18 cellular contexts compared by ENCODE assay signal in genomic region chr9:134488251-134488900, GRCh38.
DNase-seq lines count a peak whose midpoint lies in the region; ATAC-seq, FAIRE-seq and TF ChIP-seq lines count a peak whose summit lies in the region.
"Had no signal": no experiment of that assay in that cellular context is flagged by ENCODE, and none has a peak within 500 bp of the region (broad histone marks: within the 10 kb centered on the region; RNA-seq: fewer than 3 reads in every experiment).

No MANE protein-coding gene starts in this region.

- no peak overlapping the region for H3K4me3 ChIP-seq in brain microvascular endothelial cell (ENCODE audit: low read depth, low read length)
- no peak overlapping the region for H3K4me3 ChIP-seq in kidney (ENCODE audit: low read length in 2 of 2)
- H3K4me3 ChIP-seq in upper lobe of right lung, result no peak overlapping the region
- H3K4me3 ChIP-seq: colonic mucosa, gastrocnemius medialis, uterus had no signal

- intact Hi-C loops in kidney (cut with DNase I), result no loop called here
- intact Hi-C loops in upper lobe of right lung (cut with DNase I), result no loop called here

- no peaks in the 10 kb centered on the region for H3K9me3 ChIP-seq in kidney (ENCODE audit: control insufficient read depth in 1 of 2, low read length in 2 of 2)
- no peaks in the 10 kb centered on the region for H3K9me3 ChIP-seq in upper lobe of right lung
- no peaks in the 10 kb centered on the region for H3K9me3 ChIP-seq in T-helper 17 cell (ENCODE audit: control insufficient read depth, low read length, poor library complexity, severe bottlenecking)
- H3K9me3 ChIP-seq: colonic mucosa, gastrocnemius medialis, uterus had no signal

- H3K4me3 Mint-ChIP-seq in T-helper 17 cell, result no peak overlapping the region
- H3K4me3 Mint-ChIP-seq: activated CD4-positive, alpha-beta T cell treated with anti-CD3 and anti-CD28 coated beads, Interleukin-2, amount 10 ng/mL, durations not matched to agents 24 days and 14 days had no signal

- H3K4me1 ChIP-seq in kidney (ENCODE audit: control insufficient read depth in 1 of 2, insufficient read depth in 1 of 2, low read depth in 1 of 2, low read length in 2 of 2) (no peaks in the 10 kb centered on the region), upper lobe of right lung (peaks cover 6% of the 10 kb centered on the region)
- H3K4me1 ChIP-seq: colonic mucosa, gastrocnemius medialis, uterus had no signal

- TF ChIP-seq CTCF in brain microvascular endothelial cell (IDR thresholded peaks at IDR 0.05; ENCODE audit: low read depth, low read length, missing control alignments), result no peak
- no peak for TF ChIP-seq CTCF in kidney (IDR thresholded peaks at IDR 0.05; ENCODE audit: borderline replicate concordance, extremely low read depth, insufficient read depth)
- no peak for TF ChIP-seq CTCF in upper lobe of right lung (IDR thresholded peaks at IDR 0.05)

- no peak for ATAC-seq in upper lobe of right lung
- no peak for ATAC-seq in T-helper 17 cell
- ATAC-seq: gastrocnemius medialis had no signal

- H3K4me1 Mint-ChIP-seq in T-helper 17 cell, result no peaks in the 10 kb centered on the region
- H3K4me1 Mint-ChIP-seq: activated CD4-positive, alpha-beta T cell treated with anti-CD3 and anti-CD28 coated beads, Interleukin-2, amount 10 ng/mL, durations not matched to agents 24 days and 14 days had no signal

- in situ Hi-C loops in brain microvascular endothelial cell (cut with HindIII; ENCODE audit: low pct_ligation_motif_present, low sequenced_read_pairs), result loop anchor here (25.0 kb wide), 1 partner anchor 149 kb away; the partner anchor contains the start of gene COL5A1

- H3K36me3 ChIP-seq in brain microvascular endothelial cell (replicated peaks) (no peaks in the 10 kb centered on the region), kidney (ENCODE audit: control insufficient read depth in 1 of 2, insufficient read depth in 2 of 2, low read length in 2 of 2) (no peaks in the 10 kb centered on the region), upper lobe of right lung (no peaks in the 10 kb centered on the region)
- H3K36me3 ChIP-seq: colonic mucosa, gastrocnemius medialis, uterus had no signal

- H3K27me3 ChIP-seq in brain microvascular endothelial cell (replicated peaks) (no peaks in the 10 kb centered on the region), upper lobe of right lung (no peaks in the 10 kb centered on the region)
- H3K27me3 ChIP-seq: colonic mucosa, uterus had no signal

- DNase-seq in activated effector memory CD4-positive, alpha-beta T cell treated with anti-CD3 and anti-CD28 coated beads, Interleukin-2, amount 50 U/mL, for 16 hours, result peak; percentile 51
- no peak for DNase-seq in activated effector memory CD4-positive, alpha-beta T cell treated with Interleukin-2 at 50 U/mL for 16 hours
- peak; percentile 22 for DNase-seq in brain microvascular endothelial cell
- DNase-seq in kidney, result peak; percentile 82
- peak; percentile 65 for DNase-seq in upper lobe of right lung
- no peak for DNase-seq in T-helper 17 cell
- DNase-seq in pons (ENCODE audit: low spot score), result no peak
- DNase-seq in activated CD4-positive, alpha-beta T cell treated with anti-CD3 and anti-CD28 coated beads for 48 hours, result no peak
- DNase-seq: activated CD4-positive, alpha-beta T cell treated with anti-CD3 and anti-CD28 coated beads, Interleukin-2, amount 10 ng/mL, durations not matched to agents 24 days and 14 days; activated naive CD4-positive, alpha-beta T cell treated with anti-CD3 and anti-CD28 coated beads, Interleukin-2, amount 50 U/mL, for 16 hours; colonic mucosa; KG1; kidney glomerular epithelial cell; NCI-H2081; stimulated activated CD8-positive, alpha-beta memory T cell treated with anti-CD3 and anti-CD28 coated beads, Interleukin-4, amount 100 ng/mL, for 48 hours; uterus had no signal

- H3K27ac ChIP-seq in brain microvascular endothelial cell (no peak overlapping the region), kidney (ENCODE audit: low read depth in 2 of 2, low read length in 2 of 2) (no peak overlapping the region), upper lobe of right lung (no peak overlapping the region)
- H3K27ac ChIP-seq: colonic mucosa, gastrocnemius medialis, uterus had no signal

- H3K27me3 Mint-ChIP-seq in T-helper 17 cell, result peaks cover 40% of the 10 kb centered on the region
- H3K27me3 Mint-ChIP-seq: activated CD4-positive, alpha-beta T cell treated with anti-CD3 and anti-CD28 coated beads, Interleukin-2, amount 10 ng/mL, durations not matched to agents 24 days and 14 days had no signal

- FAIRE-seq in kidney (lab: Jason Lieb, UNC), result no peak
- FAIRE-seq: GM18507 had no signal

- no peak overlapping the region for H3K9ac ChIP-seq in kidney (ENCODE audit: low read length in 2 of 2)

- H3K36me3 Mint-ChIP-seq in T-helper 17 cell (ENCODE audit: low read depth), result peaks cover 2% of the 10 kb centered on the region

- no peak overlapping the region for H3K27ac Mint-ChIP-seq in T-helper 17 cell
- H3K27ac Mint-ChIP-seq: activated CD4-positive, alpha-beta T cell treated with anti-CD3 and anti-CD28 coated beads, Interleukin-2, amount 10 ng/mL, durations not matched to agents 24 days and 14 days had no signal

Comparison
In these comparisons a context has a peak if more than half of its experiments do, and no peak if none do; other contexts are left out.
1. DNase-seq: peak in activated effector memory CD4-positive, alpha-beta T cell treated with anti-CD3 and anti-CD28 coated beads, Interleukin-2, amount 50 U/mL, for 16 hours (single experiment), brain microvascular endothelial cell (single experiment), kidney (single experiment) and upper lobe of right lung (single experiment); none in activated effector memory CD4-positive, alpha-beta T cell treated with Interleukin-2 at 50 U/mL for 16 hours (single experiment), T-helper 17 cell (0 of 3), pons (single experiment) and activated CD4-positive, alpha-beta T cell treated with anti-CD3 and anti-CD28 coated beads for 48 hours (single experiment).